10 cellular contexts compared by ENCODE assay signal in the genomic region with DNA sequence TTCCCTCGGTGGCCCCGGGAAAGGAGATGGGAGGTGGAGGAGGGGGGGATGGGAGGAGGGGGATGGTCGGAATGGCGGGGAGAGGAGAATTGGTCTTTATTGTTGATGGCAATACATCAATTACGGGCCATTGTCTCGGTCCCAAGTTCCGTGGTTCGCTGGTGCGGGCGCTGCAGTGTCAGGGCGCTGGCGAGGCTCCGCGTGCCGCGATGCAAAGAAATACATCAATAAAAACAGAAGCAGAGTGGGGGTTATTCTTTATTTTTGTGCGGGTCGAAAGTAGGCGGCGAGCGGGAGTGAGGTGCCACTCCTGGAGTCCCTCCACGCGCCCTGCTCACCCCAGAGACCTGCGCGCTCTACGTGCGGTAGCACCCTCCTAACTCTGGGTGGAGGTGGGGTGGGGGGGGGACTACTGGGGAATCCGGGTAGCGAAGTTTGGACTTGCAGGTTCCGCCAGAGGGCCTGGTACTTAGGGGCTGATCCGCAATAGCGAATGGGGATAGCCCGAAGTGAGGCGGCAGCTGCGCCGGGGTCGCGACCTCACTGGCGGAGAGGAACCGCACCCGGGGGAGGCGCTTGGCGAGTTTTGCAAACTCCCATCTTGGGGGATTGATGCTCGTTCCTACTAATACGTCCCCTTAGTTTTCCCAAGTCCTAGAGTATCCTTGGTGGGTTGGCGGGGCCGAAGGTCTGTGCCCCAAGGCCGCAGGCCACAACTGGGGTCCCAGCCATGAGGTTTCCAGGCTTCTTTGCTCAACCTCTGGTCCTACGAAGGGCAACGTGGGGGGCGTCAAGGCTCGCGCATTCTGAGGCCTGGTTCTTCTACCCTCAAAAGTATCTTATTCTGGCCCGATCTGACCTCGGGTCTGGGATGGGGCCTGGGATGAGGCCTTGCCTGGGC. TPM values are rescaled to one million over a fixed set of nuclear protein-coding genes. Genes with fewer than 3 reads are reported as not detected.
DNase-seq lines count a peak whose midpoint lies in the region; ATAC-seq and TF ChIP-seq lines count a peak whose summit lies in the region.
"Had no signal": no experiment of that assay in that cellular context is flagged by ENCODE, and none has a peak within 500 bp of the region (broad histone marks: within the 10 kb centered on the region; RNA-seq: fewer than 3 reads in every experiment).

No MANE protein-coding gene starts in this region.

- peak overlapping the region; percentile 90 for H3K4me3 ChIP-seq in HUES48 (ENCODE audit: low read depth, low read length)
- no peak overlapping the region for H3K4me3 ChIP-seq in colonic mucosa
- H3K4me3 ChIP-seq in kidney epithelial cell (ENCODE audit: low read depth, low read length), result peak overlapping the region; percentile 69
- H3K4me3 ChIP-seq in spleen, result peak overlapping the region in 6 of 8 donors; percentile 3 to 52 (median 26)

- H3K4me1 ChIP-seq in HUES48 (ENCODE audit: control insufficient read depth, insufficient read depth, low read length) (peaks cover 30% of the 10 kb centered on the region), colonic mucosa (no peaks in the 10 kb centered on the region), spleen (peaks cover 3 to 62% (median 35%) of the 10 kb centered on the region in 6 donors)

- H3K36me3 ChIP-seq in HUES48 (ENCODE audit: control insufficient read depth, insufficient read depth, low read length), result no peaks in the 10 kb centered on the region
- H3K36me3 ChIP-seq in colonic mucosa, result no peaks in the 10 kb centered on the region
- H3K36me3 ChIP-seq in kidney epithelial cell (ENCODE audit: control insufficient read depth, insufficient read depth, low read length), result no peaks in the 10 kb centered on the region
- no peaks in the 10 kb centered on the region for H3K36me3 ChIP-seq in spleen

- H3K36me3 Mint-ChIP-seq in activated T-helper 2 cell treated with anti-CD3 and anti-CD28 coated beads, Interferon-gamma antibody, Interleukin-2, Interleukin-4, amounts not matched to agents 10 μg/mL and 5 μg/mL and 100 μg/mL, durations not matched to agents 14 hours and 24 hours and 36 hours (ENCODE audit: low read depth), result peaks cover 6% of the 10 kb centered on the region

- TF ChIP-seq POLR2A in spleen (IDR thresholded peaks at IDR 0.05), result no peak

- H3K9me3 ChIP-seq in HUES48 (ENCODE audit: control insufficient read depth, insufficient read depth, low read length) (no peaks in the 10 kb centered on the region), colonic mucosa (no peaks in the 10 kb centered on the region), spleen (peaks cover 0 to 29% (median 0%) of the 10 kb centered on the region in 8 donors)

- H3K9me3 Mint-ChIP-seq in activated T-helper 2 cell treated with anti-CD3 and anti-CD28 coated beads, Interferon-gamma antibody, Interleukin-2, Interleukin-4, amounts not matched to agents 10 μg/mL and 5 μg/mL and 100 μg/mL, durations not matched to agents 14 hours and 24 hours and 36 hours, result no peaks in the 10 kb centered on the region

- peaks cover 58% of the 10 kb centered on the region for H3K27me3 Mint-ChIP-seq in activated T-helper 2 cell treated with anti-CD3 and anti-CD28 coated beads, Interferon-gamma antibody, Interleukin-2, Interleukin-4, amounts not matched to agents 10 μg/mL and 5 μg/mL and 100 μg/mL, durations not matched to agents 14 hours and 24 hours and 36 hours (ENCODE audit: low read depth)

- intact Hi-C loops in colonic mucosa (cut with DNase I), result no loop called here
- intact Hi-C loops in spleen (cut with DNase I; ENCODE audit: low total_unique reads), result no loop called here
- intact Hi-C loops in activated T-helper 2 cell treated with anti-CD3 and anti-CD28 coated beads, Interferon-gamma antibody, Interleukin-2, Interleukin-4, amounts not matched to agents 10 μg/mL and 5 μg/mL and 100 μg/mL, durations not matched to agents 14 hours and 24 hours and 36 hours (cut with micrococcal nuclease), result loop anchor here (5.0 to 10.0 kb wide), 3 partner anchors 610 to 1877 kb away; partner anchors contain the start of gene TOX3

- TF ChIP-seq CTCF in colonic mucosa (IDR thresholded peaks at IDR 0.05) (no peak), kidney epithelial cell (IDR thresholded peaks at IDR 0.05; ENCODE audit: insufficient read depth, low read length, poor library complexity, severe bottlenecking) (peak; percentile 1), spleen (IDR thresholded peaks at IDR 0.05 in 8 of 11, conservative IDR thresholded peaks at IDR 0.05 in 3 of 11) (no peak)

- ATAC-seq in GM18858 (IDR thresholded peaks at IDR 0.05; ENCODE audit: unreplicated experiment), result no peak

- no peak overlapping the region for H3K4me3 Mint-ChIP-seq in activated T-helper 2 cell treated with anti-CD3 and anti-CD28 coated beads, Interferon-gamma antibody, Interleukin-2, Interleukin-4, amounts not matched to agents 10 μg/mL and 5 μg/mL and 100 μg/mL, durations not matched to agents 14 hours and 24 hours and 36 hours (ENCODE audit: low read depth)
- H3K4me3 Mint-ChIP-seq: central memory CD8-positive, alpha-beta T cell had no signal

- DNase-seq in colonic mucosa, result no peak
- DNase-seq in kidney epithelial cell (ENCODE audit: low read depth), result no peak
- no peak for DNase-seq in spleen
- no peak for DNase-seq in stimulated activated CD4-positive, alpha-beta T cell treated with anti-CD3 and anti-CD28 coated beads, Interleukin-4, amount 100 ng/mL, for 24 hours
- DNase-seq in activated T-helper 2 cell treated with anti-CD3 and anti-CD28 coated beads, Interferon-gamma antibody, Interleukin-2, Interleukin-4, amounts not matched to agents 10 μg/mL and 5 μg/mL and 100 μg/mL, durations not matched to agents 14 hours and 24 hours and 36 hours (ENCODE audit: low spot score), result no peak
- DNase-seq: kidney glomerular epithelial cell, NCI-H1105 treated with DMSO at 0.1 percent for 48 hours had no signal

- H3K4me1 Mint-ChIP-seq in activated T-helper 2 cell treated with anti-CD3 and anti-CD28 coated beads, Interferon-gamma antibody, Interleukin-2, Interleukin-4, amounts not matched to agents 10 μg/mL and 5 μg/mL and 100 μg/mL, durations not matched to agents 14 hours and 24 hours and 36 hours (ENCODE audit: low read depth), result no peaks in the 10 kb centered on the region

- H3K9ac ChIP-seq in HUES48 (ENCODE audit: low read depth, low read length), result peak overlapping the region; percentile 61; the same call in 1 of the 2 replicates
- H3K9ac ChIP-seq in colonic mucosa (ENCODE audit: low read depth in 2 of 2, low read length in 2 of 2), result peak overlapping the region in 1 of 2 donors; percentile 34

- no peak overlapping the region for H3K27ac Mint-ChIP-seq in activated T-helper 2 cell treated with anti-CD3 and anti-CD28 coated beads, Interferon-gamma antibody, Interleukin-2, Interleukin-4, amounts not matched to agents 10 μg/mL and 5 μg/mL and 100 μg/mL, durations not matched to agents 14 hours and 24 hours and 36 hours

- WGBS in spleen, 5 donors, result 13 to 20% (median 14%) methylated on average over 38 to 55 of the region's 55 CpGs

- H3K27ac ChIP-seq in HUES48 (ENCODE audit: low read depth, low read length) (peak overlapping the region; percentile 79), colonic mucosa (peak overlapping the region; percentile 40), spleen (no peak overlapping the region)

- H3K27me3 ChIP-seq in HUES48 (ENCODE audit: control insufficient read depth, insufficient read depth, low read length) (peaks cover 52% of the 10 kb centered on the region), colonic mucosa (peaks cover 54% of the 10 kb centered on the region), kidney epithelial cell (ENCODE audit: control insufficient read depth, insufficient read depth, low read length) (no peaks in the 10 kb centered on the region), spleen (replicated peaks in 1 of 7) (peaks cover 0 to 100% (median 81%) of the 10 kb centered on the region in 7 donors)

RNA-seq across cellular contexts. Expression of gene SALL1, which starts 3.5 kb away (rescaled TPM):
- 1 to 10 TPM; 1.7 to 4.1 TPM for total RNA-seq in colonic mucosa
- total RNA-seq in kidney epithelial cell, result 12.3 and 14.8 TPM in 2 replicates
- not detected for total RNA-seq in spleen
- under 1 TPM in 1 of 3 donors, not detected in 2; under 0.01 TPM for polyA plus RNA-seq in spleen
- total RNA-seq in activated T-helper 2 cell treated with anti-CD3 and anti-CD28 coated beads, Interferon-gamma antibody, Interleukin-2, Interleukin-4, amounts not matched to agents 10 μg/mL and 5 μg/mL and 100 μg/mL, durations not matched to agents 14 hours and 24 hours and 36 hours, result not detected in 2 replicates

Comparison
In these comparisons a context has a peak if more than half of its experiments do, and no peak if none do; other contexts are left out.
1. H3K27ac ChIP-seq: peak in HUES48 (single experiment) and colonic mucosa (single experiment); none in spleen (0 of 8).